In genomic region chr5:373710-374602, GRCh38 we compare ENCODE assay signal across 8 cellular contexts. TPM values are rescaled to one million over a fixed set of nuclear protein-coding genes. Genes with fewer than 3 reads are reported as not detected.
A peak's percentile ranks its signal among the peaks of the same experiment; 100 is the strongest.
DNase-seq lines count a peak whose midpoint lies in the region; ATAC-seq and TF ChIP-seq lines count a peak whose summit lies in the region.

No MANE protein-coding gene starts in this region.

- no peak for TF ChIP-seq CTCF in VCaP (conservative IDR thresholded peaks at IDR 0.05)
- no peak for TF ChIP-seq CTCF in lung (IDR thresholded peaks at IDR 0.05; ENCODE audit: control extremely low read depth, extremely low read depth)

- H3K36me3 ChIP-seq in ACC112 (ENCODE audit: insufficient read depth, low read length) (peaks cover 4% of the 10 kb centered on the region; the same call in 1 of the 2 replicates), lung (ENCODE audit: control insufficient read depth in 2 of 2, insufficient read depth in 2 of 2, low read length in 2 of 2) (no peaks in the 10 kb centered on the region)

- H3K9me3 ChIP-seq in lung (ENCODE audit: control insufficient read depth in 2 of 2, insufficient read depth in 1 of 2, low read length in 1 of 2), result no peaks in the 10 kb centered on the region

- peak; percentile 37 for ATAC-seq in GM18511 (IDR thresholded peaks at IDR 0.05; ENCODE audit: unreplicated experiment)
- peak; percentile 59 for ATAC-seq in central memory CD8-positive, alpha-beta T cell (replicated peaks; ENCODE audit: extremely low read depth, poor library complexity, severe bottlenecking)
- no peak for ATAC-seq in lung (ENCODE audit: insufficient read depth, low FRiP score)
- no peak for ATAC-seq in HG03469 (IDR thresholded peaks at IDR 0.05; ENCODE audit: unreplicated experiment)

- H3K27ac ChIP-seq in ACC112 (ENCODE audit: low read depth, low read length) (peak overlapping the region; percentile 87), VCaP (peak overlapping the region; percentile 52; the same call in 1 of the 2 replicates), lung (ENCODE audit: low read depth in 1 of 2, low read length in 1 of 2) (peak overlapping the region in 1 of 2 donors; percentile 65)

- no peaks in the 10 kb centered on the region for H3K79me2 ChIP-seq in ACC112 (ENCODE audit: control insufficient read depth, insufficient read depth, low read length, unreplicated experiment)

- DNase-seq in LHCN-M2 (ENCODE audit: low read depth) (peak; percentile 70), lung (ENCODE audit: low spot score) (peak; percentile 27)
- peak; percentile 9 to 13 for DNase-seq in central memory CD8-positive, alpha-beta T cell (ENCODE audit: low spot score in 2 of 2)
- DNase-seq in stimulated activated CD8-positive, alpha-beta memory T cell treated with anti-CD3 and anti-CD28 coated beads, Interleukin-2, amount 100 ng/mL, for 48 hours (ENCODE audit: low read depth in 2 of 2), result peak; percentile 69 to 84

- peaks cover 8% of the 10 kb centered on the region for H3K4me1 Mint-ChIP-seq in central memory CD8-positive, alpha-beta T cell

- H3K36me3 Mint-ChIP-seq in central memory CD8-positive, alpha-beta T cell (ENCODE audit: insufficient read depth), result no peaks in the 10 kb centered on the region

- peak overlapping the region; percentile 44 for H2AFZ ChIP-seq in ACC112 (ENCODE audit: low read length, unreplicated experiment)

- H3K4me1 ChIP-seq in ACC112 (ENCODE audit: control insufficient read depth, insufficient read depth, low read length, unreplicated experiment) (peaks cover 55% of the 10 kb centered on the region), lung (ENCODE audit: control insufficient read depth in 2 of 2, insufficient read depth in 2 of 2, low read length in 2 of 2) (peaks cover 0 to 21% of the 10 kb centered on the region in 2 donors)

- H3K9me3 Mint-ChIP-seq in central memory CD8-positive, alpha-beta T cell, result no peaks in the 10 kb centered on the region

- WGBS in lung, 2 donors, result 3 to 5% methylated on average over 39 to 86 of the region's 86 CpGs

- H3K4me3 ChIP-seq in ACC112 (ENCODE audit: low read depth, low read length), result peak overlapping the region; percentile 70
- peak overlapping the region; percentile 27 for H3K4me3 ChIP-seq in lung

- H3K27me3 Mint-ChIP-seq in central memory CD8-positive, alpha-beta T cell, result peaks cover 40% of the 10 kb centered on the region

- H3K27me3 ChIP-seq in ACC112 (ENCODE audit: insufficient read depth, low read length) (no peaks in the 10 kb centered on the region), lung (ENCODE audit: control insufficient read depth, insufficient read depth) (no peaks in the 10 kb centered on the region)

- H3K4me3 Mint-ChIP-seq in central memory CD8-positive, alpha-beta T cell, result no peak overlapping the region

- H3K27ac Mint-ChIP-seq in central memory CD8-positive, alpha-beta T cell (ENCODE audit: low read depth), result no peak overlapping the region

RNA-seq across cellular contexts. Expression of gene AHRR, which starts 52.4 kb away (rescaled TPM):
- 43.2 and 52.0 TPM in 2 replicates for total RNA-seq in LHCN-M2 (2014; rRNA removed)
- 25.8 TPM for polyA plus RNA-seq in LHCN-M2 (2012)
- 1 to 10 TPM; 1.7 to 8.8 TPM for total RNA-seq in lung
- 1 to 10 TPM in 1 of 2 donors, under 1 TPM in 1; 0.63 to 4.0 TPM for polyA plus RNA-seq in lung

Comparison
In these comparisons a context has a peak if more than half of its experiments do, and no peak if none do; other contexts are left out.
1. ATAC-seq: peak in GM18511 (single experiment) and central memory CD8-positive, alpha-beta T cell (single experiment); none in lung (single experiment) and HG03469 (single experiment).
2. DNase-seq: peak in every context shown above with its lines; median percentile 76 in stimulated activated CD8-positive, alpha-beta memory T cell treated with anti-CD3 and anti-CD28 coated beads, Interleukin-2, amount 100 ng/mL, for 48 hours; 70 in LHCN-M2; 27 in lung; 11 in central memory CD8-positive, alpha-beta T cell.